1 cellular context compared by ENCODE assay signal in the genomic region with DNA sequence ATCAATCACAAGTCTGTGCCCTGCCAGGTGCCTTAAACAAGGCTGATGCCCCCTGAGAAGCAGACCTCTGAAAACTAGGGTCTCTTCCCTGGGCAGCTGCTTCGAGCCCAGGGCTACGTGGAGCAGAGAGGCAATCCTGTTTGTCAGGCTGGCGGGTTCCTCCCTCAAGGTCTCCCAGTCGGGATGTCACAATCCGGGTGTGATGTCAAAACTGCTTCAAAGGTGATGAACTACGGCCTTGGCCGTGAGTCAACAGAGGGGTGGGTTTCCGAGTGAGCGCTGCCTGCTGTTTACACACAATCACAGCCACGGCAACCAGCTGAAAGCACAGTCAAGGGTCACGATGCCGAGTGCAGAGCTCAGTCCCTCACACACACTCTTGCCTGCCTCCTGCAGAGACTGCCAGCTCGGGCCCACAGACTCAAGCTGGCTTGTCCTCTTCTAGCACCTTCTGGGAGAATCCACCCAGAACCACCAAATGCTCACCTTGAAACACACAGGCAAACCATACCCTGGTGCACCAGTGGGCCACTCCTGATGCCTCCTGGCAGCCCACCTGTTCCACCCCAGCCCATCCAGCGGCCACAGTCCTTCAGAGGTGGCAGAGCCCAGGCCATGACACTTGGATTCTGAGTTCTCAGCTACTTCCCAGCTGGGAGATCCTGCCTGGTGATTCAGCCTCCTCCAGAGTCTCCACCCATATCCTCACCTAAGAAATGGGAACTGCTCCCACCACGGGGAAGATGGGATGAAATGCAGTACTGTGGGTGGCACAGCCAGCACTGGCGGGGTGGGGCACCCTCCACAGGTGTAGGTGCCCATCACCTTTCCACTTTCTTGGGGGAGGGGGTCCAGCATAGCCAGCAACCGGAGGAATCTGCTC.
TF ChIP-seq lines count a peak whose summit lies in the region.

No MANE protein-coding gene starts in this region.

TF ChIP-seq in HepG2, 621 proteins besides CTCF, POLR2A, EP300 and RAD21 (continued from another document and continues in another):
- TF ChIP-seq, protein P1, sequence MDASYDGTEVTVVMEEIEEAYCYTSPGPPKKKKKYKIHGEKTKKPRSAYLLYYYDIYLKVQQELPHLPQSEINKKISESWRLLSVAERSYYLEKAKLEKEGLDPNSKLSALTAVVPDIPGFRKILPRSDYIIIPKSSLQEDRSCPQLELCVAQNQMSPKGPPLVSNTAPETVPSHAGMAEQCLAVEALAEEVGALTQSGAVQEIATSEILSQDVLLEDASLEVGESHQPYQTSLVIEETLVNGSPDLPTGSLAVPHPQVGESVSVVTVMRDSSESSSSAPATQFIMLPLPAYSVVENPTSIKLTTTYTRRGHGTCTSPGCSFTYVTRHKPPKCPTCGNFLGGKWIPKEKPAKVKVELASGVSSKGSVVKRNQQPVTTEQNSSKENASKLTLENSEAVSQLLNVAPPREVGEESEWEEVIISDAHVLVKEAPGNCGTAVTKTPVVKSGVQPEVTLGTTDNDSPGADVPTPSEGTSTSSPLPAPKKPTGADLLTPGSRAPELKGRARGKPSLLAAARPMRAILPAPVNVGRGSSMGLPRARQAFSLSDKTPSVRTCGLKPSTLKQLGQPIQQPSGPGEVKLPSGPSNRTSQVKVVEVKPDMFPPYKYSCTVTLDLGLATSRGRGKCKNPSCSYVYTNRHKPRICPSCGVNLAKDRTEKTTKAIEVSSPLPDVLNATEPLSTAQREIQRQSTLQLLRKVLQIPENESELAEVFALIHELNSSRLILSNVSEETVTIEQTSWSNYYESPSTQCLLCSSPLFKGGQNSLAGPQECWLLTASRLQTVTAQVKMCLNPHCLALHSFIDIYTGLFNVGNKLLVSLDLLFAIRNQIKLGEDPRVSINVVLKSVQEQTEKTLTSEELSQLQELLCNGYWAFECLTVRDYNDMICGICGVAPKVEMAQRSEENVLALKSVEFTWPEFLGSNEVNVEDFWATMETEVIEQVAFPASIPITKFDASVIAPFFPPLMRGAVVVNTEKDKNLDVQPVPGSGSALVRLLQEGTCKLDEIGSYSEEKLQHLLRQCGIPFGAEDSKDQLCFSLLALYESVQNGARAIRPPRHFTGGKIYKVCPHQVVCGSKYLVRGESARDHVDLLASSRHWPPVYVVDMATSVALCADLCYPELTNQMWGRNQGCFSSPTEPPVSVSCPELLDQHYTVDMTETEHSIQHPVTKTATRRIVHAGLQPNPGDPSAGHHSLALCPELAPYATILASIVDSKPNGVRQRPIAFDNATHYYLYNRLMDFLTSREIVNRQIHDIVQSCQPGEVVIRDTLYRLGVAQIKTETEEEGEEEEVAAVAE (CRISPR knock-in tag; IDR thresholded peaks at IDR 0.05; ENCODE audit: borderline replicate concordance): peak; percentile 81; the same call in 1 of the 2 replicates
- TF ChIP-seq ZBTB8A (CRISPR knock-in tag; IDR thresholded peaks at IDR 0.05; ENCODE audit: borderline replicate concordance, low read depth) (no peak), ZNF282 (IDR thresholded peaks at IDR 0.05; ENCODE audit: partially characterized antibody) (no peak), JUND (CRISPR knock-in tag; IDR thresholded peaks at IDR 0.05) (peak; percentile 93), ZNF501 (CRISPR knock-in tag; IDR thresholded peaks at IDR 0.05) (peak; percentile 49), ZNF563 (CRISPR knock-in tag; IDR thresholded peaks at IDR 0.05) (peak; percentile 67; the same call in 1 of the 2 replicates), KDM2A (CRISPR knock-in tag; IDR thresholded peaks at IDR 0.05; ENCODE audit: borderline replicate concordance, low read depth) (peak; percentile 86), DR1 (CRISPR knock-in tag; IDR thresholded peaks at IDR 0.05) (peak; percentile 52; the same call in 1 of the 2 replicates), RXRA (CRISPR knock-in tag; IDR thresholded peaks at IDR 0.05) (peak; percentile 100), REXO4 (CRISPR knock-in tag; IDR thresholded peaks at IDR 0.05; ENCODE audit: borderline replicate concordance) (no peak), KAT7 (CRISPR knock-in tag; IDR thresholded peaks at IDR 0.05; ENCODE audit: borderline replicate concordance) (peak; percentile 89; the same call in 1 of the 2 replicates), NAIF1 (CRISPR knock-in tag; IDR thresholded peaks at IDR 0.05; ENCODE audit: borderline replicate concordance) (peak; percentile 83; the same call in 1 of the 2 replicates), ZNF256 (CRISPR knock-in tag; conservative IDR thresholded peaks at IDR 0.05) (no peak), TCF7 (IDR thresholded peaks at IDR 0.05; ENCODE audit: low read depth) (peak; percentile 96), MZF1 (CRISPR knock-in tag; IDR thresholded peaks at IDR 0.05; ENCODE audit: borderline replicate concordance) (no peak), HMG20A (CRISPR knock-in tag; IDR thresholded peaks at IDR 0.05; ENCODE audit: borderline replicate concordance) (peak; percentile 100), ZNF367 (CRISPR knock-in tag; IDR thresholded peaks at IDR 0.05; ENCODE audit: borderline replicate concordance) (no peak), SALL1 (CRISPR knock-in tag; IDR thresholded peaks at IDR 0.05) (peak; percentile 99), NFYC (CRISPR knock-in tag; IDR thresholded peaks at IDR 0.05) (peak; percentile 49; the same call in 1 of the 2 replicates), IRF2 (CRISPR knock-in tag; IDR thresholded peaks at IDR 0.05) (peak; percentile 98), REPIN1 (CRISPR knock-in tag; IDR thresholded peaks at IDR 0.05; ENCODE audit: borderline replicate concordance, low read depth) (peak; percentile 98), ZNF441 (CRISPR knock-in tag; IDR thresholded peaks at IDR 0.05; ENCODE audit: borderline replicate concordance) (peak; percentile 98), MTF2 (CRISPR knock-in tag; IDR thresholded peaks at IDR 0.05; ENCODE audit: borderline replicate concordance) (0 out of 2 replicates have a peak, but pooled peaks have one; percentile 74), EHMT2 (IDR thresholded peaks at IDR 0.05; ENCODE audit: borderline replicate concordance, low read depth, low read length) (no peak), PRPF4 (IDR thresholded peaks at IDR 0.05; ENCODE audit: low read depth, low read length, poor library complexity, severe bottlenecking) (no peak), ZC3H13 (CRISPR knock-in tag; IDR thresholded peaks at IDR 0.05) (peak; percentile 63; the same call in 1 of the 2 replicates), GTF2F1 (IDR thresholded peaks at IDR 0.05; ENCODE audit: low read length) (no peak), SRSF1 (optimal IDR thresholded peaks at IDR 0.05; ENCODE audit: low read depth, low read length) (no peak), SIX4 (CRISPR knock-in tag; IDR thresholded peaks at IDR 0.05) (peak; percentile 83), TRIM24 (CRISPR knock-in tag; IDR thresholded peaks at IDR 0.05) (peak; percentile 80; the same call in 1 of the 2 replicates), TEAD3 (CRISPR knock-in tag; optimal IDR thresholded peaks at IDR 0.05; ENCODE audit: borderline replicate concordance) (peak; percentile 92), ZNF547 (CRISPR knock-in tag; IDR thresholded peaks at IDR 0.05) (peak; percentile 82; the same call in 1 of the 2 replicates), NFIC (IDR thresholded peaks at IDR 0.05; ENCODE audit: low read length) (peak; percentile 88), RARA (CRISPR knock-in tag; IDR thresholded peaks at IDR 0.05) (peak; percentile 100), PAX8 (CRISPR knock-in tag; IDR thresholded peaks at IDR 0.05; ENCODE audit: borderline replicate concordance) (no peak), ZNF230 (CRISPR knock-in tag; IDR thresholded peaks at IDR 0.05) (peak; percentile 71), ZNF564 (CRISPR knock-in tag; IDR thresholded peaks at IDR 0.05) (peak; percentile 68; the same call in 1 of the 2 replicates), MTA3 (CRISPR knock-in tag; IDR thresholded peaks at IDR 0.05) (no peak), CAMTA2 (CRISPR knock-in tag; IDR thresholded peaks at IDR 0.05; ENCODE audit: borderline replicate concordance) (no peak), NR2F1 (CRISPR knock-in tag; IDR thresholded peaks at IDR 0.05) (peak; percentile 97 to 98), ZNF614 (CRISPR knock-in tag; IDR thresholded peaks at IDR 0.05; ENCODE audit: borderline replicate concordance) (peak; percentile 98), ZNF577 (CRISPR knock-in tag; IDR thresholded peaks at IDR 0.05; ENCODE audit: borderline replicate concordance, low read depth) (no peak), ZNF780A (CRISPR knock-in tag; IDR thresholded peaks at IDR 0.05) (0 out of 2 replicates have a peak, but pooled peaks have one; percentile 34), HDAC6 (IDR thresholded peaks at IDR 0.05; ENCODE audit: low read depth, low read length) (no peak), ZNF484 (CRISPR knock-in tag; IDR thresholded peaks at IDR 0.05; ENCODE audit: borderline replicate concordance, low read depth) (no peak), IRX3 (CRISPR knock-in tag; IDR thresholded peaks at IDR 0.05; ENCODE audit: borderline replicate concordance, low read depth) (no peak), FOXA1 (IDR thresholded peaks at IDR 0.05) (peak; percentile 94), FOXA1 (CRISPR knock-in tag; IDR thresholded peaks at IDR 0.05) (peak; percentile 100), ZNF773 (CRISPR knock-in tag; IDR thresholded peaks at IDR 0.05; ENCODE audit: borderline replicate concordance) (no peak), CBX1 (IDR thresholded peaks at IDR 0.05; ENCODE audit: low read depth) (peak; percentile 32), ZNF674 (CRISPR knock-in tag; IDR thresholded peaks at IDR 0.05; ENCODE audit: low read depth) (no peak)
- TF ChIP-seq, protein P2, sequence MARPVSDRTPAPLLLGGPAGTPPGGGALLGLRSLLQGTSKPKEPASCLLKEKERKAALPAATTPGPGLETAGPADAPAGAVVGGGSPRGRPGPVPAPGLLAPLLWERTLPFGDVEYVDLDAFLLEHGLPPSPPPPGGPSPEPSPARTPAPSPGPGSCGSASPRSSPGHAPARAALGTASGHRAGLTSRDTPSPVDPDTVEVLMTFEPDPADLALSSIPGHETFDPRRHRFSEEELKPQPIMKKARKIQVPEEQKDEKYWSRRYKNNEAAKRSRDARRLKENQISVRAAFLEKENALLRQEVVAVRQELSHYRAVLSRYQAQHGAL (CRISPR knock-in tag; IDR thresholded peaks at IDR 0.05; ENCODE audit: not compliant biosample characterization): no peak
- TF ChIP-seq, protein P3, sequence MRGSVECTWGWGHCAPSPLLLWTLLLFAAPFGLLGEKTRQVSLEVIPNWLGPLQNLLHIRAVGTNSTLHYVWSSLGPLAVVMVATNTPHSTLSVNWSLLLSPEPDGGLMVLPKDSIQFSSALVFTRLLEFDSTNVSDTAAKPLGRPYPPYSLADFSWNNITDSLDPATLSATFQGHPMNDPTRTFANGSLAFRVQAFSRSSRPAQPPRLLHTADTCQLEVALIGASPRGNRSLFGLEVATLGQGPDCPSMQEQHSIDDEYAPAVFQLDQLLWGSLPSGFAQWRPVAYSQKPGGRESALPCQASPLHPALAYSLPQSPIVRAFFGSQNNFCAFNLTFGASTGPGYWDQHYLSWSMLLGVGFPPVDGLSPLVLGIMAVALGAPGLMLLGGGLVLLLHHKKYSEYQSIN (CRISPR knock-in tag; IDR thresholded peaks at IDR 0.05; ENCODE audit: borderline replicate concordance): no peak
- TF ChIP-seq, protein P4, sequence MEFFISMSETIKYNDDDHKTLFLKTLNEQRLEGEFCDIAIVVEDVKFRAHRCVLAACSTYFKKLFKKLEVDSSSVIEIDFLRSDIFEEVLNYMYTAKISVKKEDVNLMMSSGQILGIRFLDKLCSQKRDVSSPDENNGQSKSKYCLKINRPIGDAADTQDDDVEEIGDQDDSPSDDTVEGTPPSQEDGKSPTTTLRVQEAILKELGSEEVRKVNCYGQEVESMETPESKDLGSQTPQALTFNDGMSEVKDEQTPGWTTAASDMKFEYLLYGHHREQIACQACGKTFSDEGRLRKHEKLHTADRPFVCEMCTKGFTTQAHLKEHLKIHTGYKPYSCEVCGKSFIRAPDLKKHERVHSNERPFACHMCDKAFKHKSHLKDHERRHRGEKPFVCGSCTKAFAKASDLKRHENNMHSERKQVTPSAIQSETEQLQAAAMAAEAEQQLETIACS (CRISPR knock-in tag; IDR thresholded peaks at IDR 0.05): no peak
- TF ChIP-seq, protein P5, sequence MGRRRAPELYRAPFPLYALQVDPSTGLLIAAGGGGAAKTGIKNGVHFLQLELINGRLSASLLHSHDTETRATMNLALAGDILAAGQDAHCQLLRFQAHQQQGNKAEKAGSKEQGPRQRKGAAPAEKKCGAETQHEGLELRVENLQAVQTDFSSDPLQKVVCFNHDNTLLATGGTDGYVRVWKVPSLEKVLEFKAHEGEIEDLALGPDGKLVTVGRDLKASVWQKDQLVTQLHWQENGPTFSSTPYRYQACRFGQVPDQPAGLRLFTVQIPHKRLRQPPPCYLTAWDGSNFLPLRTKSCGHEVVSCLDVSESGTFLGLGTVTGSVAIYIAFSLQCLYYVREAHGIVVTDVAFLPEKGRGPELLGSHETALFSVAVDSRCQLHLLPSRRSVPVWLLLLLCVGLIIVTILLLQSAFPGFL (CRISPR knock-in tag; IDR thresholded peaks at IDR 0.05): no peak
- TF ChIP-seq, protein P6, sequence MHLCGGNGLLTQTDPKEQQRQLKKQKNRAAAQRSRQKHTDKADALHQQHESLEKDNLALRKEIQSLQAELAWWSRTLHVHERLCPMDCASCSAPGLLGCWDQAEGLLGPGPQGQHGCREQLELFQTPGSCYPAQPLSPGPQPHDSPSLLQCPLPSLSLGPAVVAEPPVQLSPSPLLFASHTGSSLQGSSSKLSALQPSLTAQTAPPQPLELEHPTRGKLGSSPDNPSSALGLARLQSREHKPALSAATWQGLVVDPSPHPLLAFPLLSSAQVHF (CRISPR knock-in tag; IDR thresholded peaks at IDR 0.05): no peak
- TF ChIP-seq, protein P7, sequence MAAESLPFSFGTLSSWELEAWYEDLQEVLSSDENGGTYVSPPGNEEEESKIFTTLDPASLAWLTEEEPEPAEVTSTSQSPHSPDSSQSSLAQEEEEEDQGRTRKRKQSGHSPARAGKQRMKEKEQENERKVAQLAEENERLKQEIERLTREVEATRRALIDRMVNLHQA (CRISPR knock-in tag; IDR thresholded peaks at IDR 0.05): peak; percentile 47; the same call in 1 of the 2 replicates
- TF ChIP-seq, protein P8, sequence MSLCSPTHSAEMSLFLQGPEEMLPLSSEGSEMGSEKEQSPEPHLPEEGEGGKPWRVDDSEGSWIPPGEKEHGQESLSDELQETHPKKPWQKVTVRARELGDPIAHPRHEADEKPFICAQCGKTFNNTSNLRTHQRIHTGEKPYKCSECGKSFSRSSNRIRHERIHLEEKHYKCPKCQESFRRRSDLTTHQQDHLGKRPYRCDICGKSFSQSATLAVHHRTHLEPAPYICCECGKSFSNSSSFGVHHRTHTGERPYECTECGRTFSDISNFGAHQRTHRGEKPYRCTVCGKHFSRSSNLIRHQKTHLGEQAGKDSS (CRISPR knock-in tag; IDR thresholded peaks at IDR 0.05; ENCODE audit: borderline replicate concordance, low read depth): peak; percentile 97; the same call in 1 of the 2 replicates
